Comparison of ENCODE assay signal across 9 cellular contexts in genomic region chr21:45308211-45309068, GRCh38. TPM values are rescaled to one million over a fixed set of nuclear protein-coding genes. Genes with fewer than 3 reads are reported as not detected.
DNase-seq lines count a peak whose midpoint lies in the region; ATAC-seq and TF ChIP-seq lines count a peak whose summit lies in the region.
"Had no signal": no experiment of that assay in that cellular context is flagged by ENCODE, and none has a peak within 500 bp of the region (broad histone marks: within the 10 kb centered on the region; RNA-seq: fewer than 3 reads in every experiment).

No MANE protein-coding gene starts in this region.

- 91 to 94% methylated on average over 11 to 26 of the region's 26 CpGs for WGBS in endodermal cell (ENCODE audit: insufficient coverage in 1 of 2, insufficient read length in 1 of 2), 2 experiments

- peaks cover 5% of the 10 kb centered on the region for H3K36me3 Mint-ChIP-seq in endodermal cell (ENCODE audit: low read depth)

- H4K20me1 ChIP-seq in DND-41 (ENCODE audit: insufficient read depth, low read length) (no peaks in the 10 kb centered on the region; the same call in 1 of the 2 replicates), OCI-LY7 (ENCODE audit: insufficient read depth, low read length) (no peaks in the 10 kb centered on the region)

- POLR2A ChIA-PET in OCI-LY7 (lab: Charles Lee), result no interaction called here

- H3K36me3 ChIP-seq in DND-41 (ENCODE audit: insufficient read depth, low read length), result no peaks in the 10 kb centered on the region
- no peaks in the 10 kb centered on the region for H3K36me3 ChIP-seq in OCI-LY7 (ENCODE audit: insufficient read depth, low read length)
- H3K36me3 ChIP-seq in endodermal cell (ENCODE audit: control insufficient read depth, insufficient read depth, low read length), result no peaks in the 10 kb centered on the region

- DNase-seq in DND-41, result no peak
- DNase-seq in OCI-LY7 (ENCODE audit: low spot score), result peak; percentile 16
- DNase-seq in endodermal cell, result peak; percentile 54
- no peak for DNase-seq in omental fat pad (ENCODE audit: low spot score)
- DNase-seq in NCI-H1694 (lab: John Stamatoyannopoulos, UW), result no peak
- no peak for DNase-seq in GM13976 (ENCODE audit: low spot score)
- DNase-seq in NCI-H2227 (lab: John Stamatoyannopoulos, UW; ENCODE audit: unreplicated experiment), result no peak
- DNase-seq in foreskin keratinocyte, result no peak

- H3K4me1 Mint-ChIP-seq in endodermal cell, result peaks cover 15% of the 10 kb centered on the region

- H3K9ac ChIP-seq in DND-41 (ENCODE audit: low read depth, low read length) (no peak overlapping the region), endodermal cell (ENCODE audit: extremely low read depth, low read length, poor library complexity, severe bottlenecking) (no peak overlapping the region)

- H3K4me1 ChIP-seq in DND-41 (ENCODE audit: insufficient read depth, low read length) (no peaks in the 10 kb centered on the region), OCI-LY7 (ENCODE audit: insufficient read depth, low read length, poor library complexity, severe bottlenecking) (no peaks in the 10 kb centered on the region), endodermal cell (ENCODE audit: control insufficient read depth, insufficient read depth, low read length) (peaks cover 5% of the 10 kb centered on the region), foreskin keratinocyte (no peaks in the 10 kb centered on the region)

- intact Hi-C loops in OCI-LY7 (cut with micrococcal nuclease; ENCODE audit: unreplicated experiment), result loop anchor here (1.0 kb wide), 1 partner anchor 168 kb away; no protein-coding TSS in a partner anchor

- no peaks in the 10 kb centered on the region for H3K79me2 ChIP-seq in DND-41 (ENCODE audit: insufficient read depth, low read length)
- H3K79me2 ChIP-seq in OCI-LY7 (ENCODE audit: insufficient read depth, low read depth, low read length), result no peaks in the 10 kb centered on the region

- CTCF ChIA-PET in OCI-LY7 (lab: Charles Lee; ENCODE audit: unreplicated experiment), result no interaction called here

- BruUV-seq in OCI-LY7 (replicated peaks; lab: Mats Ljungman, UMichigan), result no TSS peak

- H3K27me3 Mint-ChIP-seq in endodermal cell (ENCODE audit: insufficient read depth), result peaks cover 3% of the 10 kb centered on the region

- H3K4me3 ChIP-seq in DND-41 (ENCODE audit: low read depth in 1 of 2, low read length in 2 of 2), result no peak overlapping the region
- no peak overlapping the region for H3K4me3 ChIP-seq in OCI-LY7 (ENCODE audit: low read depth, low read length, poor library complexity, severe bottlenecking)
- H3K4me3 ChIP-seq in endodermal cell (ENCODE audit: low read length), result no peak overlapping the region
- H3K4me3 ChIP-seq: lung had no signal

- H2AFZ ChIP-seq in DND-41 (ENCODE audit: low read depth, low read length) (no peak overlapping the region), OCI-LY7 (ENCODE audit: low read length) (no peak overlapping the region)

- H3K27ac Mint-ChIP-seq in endodermal cell, result peak overlapping the region; percentile 78

- H3K9me2 ChIP-seq in OCI-LY7 (ENCODE audit: insufficient read depth, low read length), result no peaks in the 10 kb centered on the region

- H3K27ac ChIP-seq in DND-41 (ENCODE audit: low read length) (no peak overlapping the region), OCI-LY7 (ENCODE audit: low read depth, low read length, poor library complexity, severe bottlenecking) (no peak overlapping the region), endodermal cell (ENCODE audit: low read depth, low read length) (peak overlapping the region; percentile 64), foreskin keratinocyte (no peak overlapping the region)

- H3K9me3 ChIP-seq in DND-41 (ENCODE audit: insufficient read depth, low read length, severe bottlenecking) (no peaks in the 10 kb centered on the region), OCI-LY7 (ENCODE audit: low read length) (no peaks in the 10 kb centered on the region), endodermal cell (ENCODE audit: control insufficient read depth, low read length) (no peaks in the 10 kb centered on the region)

- in situ Hi-C loops in GM13976 (cut with MboI; ENCODE audit: low sequenced_read_pairs, unreplicated experiment), result no loop called here

- no peak for TF ChIP-seq CTCF in DND-41 (IDR thresholded peaks at IDR 0.05; ENCODE audit: borderline replicate concordance, extremely low read depth, low read length, poor library complexity, severe bottlenecking)
- no peak for TF ChIP-seq CTCF in OCI-LY7 (conservative IDR thresholded peaks at IDR 0.05; ENCODE audit: low read length)
- no peak for TF ChIP-seq CTCF in endodermal cell (conservative IDR thresholded peaks at IDR 0.05)
- no peak for TF ChIP-seq CTCF in omental fat pad (IDR thresholded peaks at IDR 0.05)
- no peak for TF ChIP-seq CTCF in GM13976 (IDR thresholded peaks at IDR 0.05; ENCODE audit: borderline replicate concordance, control extremely low read depth, extremely low read depth, insufficient read depth, missing control alignments)
- TF ChIP-seq CTCF in foreskin keratinocyte (conservative IDR thresholded peaks at IDR 0.05), result no peak

- H3K27me3 ChIP-seq in DND-41 (ENCODE audit: insufficient read depth, low read length, poor library complexity) (no peaks in the 10 kb centered on the region), endodermal cell (ENCODE audit: control insufficient read depth, insufficient read depth, low read length, poor library complexity, severe bottlenecking) (no peaks in the 10 kb centered on the region), foreskin keratinocyte (peaks cover 41% of the 10 kb centered on the region)

- no peak overlapping the region for H3K4me3 Mint-ChIP-seq in endodermal cell

- H3K4me2 ChIP-seq in DND-41 (ENCODE audit: insufficient read depth, low read length), result no peak overlapping the region
- no peak overlapping the region for H3K4me2 ChIP-seq in OCI-LY7 (ENCODE audit: low read length)

- ATAC-seq in DND-41 (ENCODE audit: insufficient read depth, low read depth), result peak; percentile 35; the same call in 2 of the 3 replicates
- peak; percentile 9 for ATAC-seq in omental fat pad (ENCODE audit: low FRiP score)
- no peak for ATAC-seq in foreskin keratinocyte

- H3K9me3 Mint-ChIP-seq in endodermal cell, result peaks cover 13% of the 10 kb centered on the region

RNA-seq across cellular contexts. Expression of gene POFUT2, which starts 20.7 kb away (rescaled TPM):
- 14.4 and 20.5 TPM in 2 replicates for total RNA-seq in OCI-LY7 (2014; rRNA removed; shearing (Covaris generic))
- total RNA-seq in OCI-LY7 (2022) (17.0 and 20.4 TPM in 2 replicates), endodermal cell (10 to 100 TPM; 49.0 to 73.3 TPM), omental fat pad (10 to 100 TPM; 17.5 to 48.9 (median 19.8) TPM), foreskin keratinocyte (15.6 and 18.3 TPM in 2 replicates)
- polyA plus RNA-seq in endodermal cell (2013, experiment 1 of 2), result 55.1 TPM
- polyA plus RNA-seq in endodermal cell (2013, experiment 2 of 2), result 46.9 TPM
- 12.2 and 13.3 TPM in 2 replicates for polyA plus RNA-seq in foreskin keratinocyte

Comparison
In these comparisons a context has a peak if more than half of its experiments do, and no peak if none do; other contexts are left out.
1. DNase-seq: peak in OCI-LY7 (single experiment) and endodermal cell (single experiment); none in DND-41 (single experiment), omental fat pad (single experiment), NCI-H1694 (single experiment), GM13976 (single experiment), NCI-H2227 (single experiment) and foreskin keratinocyte (0 of 2).